In the genomic region with DNA sequence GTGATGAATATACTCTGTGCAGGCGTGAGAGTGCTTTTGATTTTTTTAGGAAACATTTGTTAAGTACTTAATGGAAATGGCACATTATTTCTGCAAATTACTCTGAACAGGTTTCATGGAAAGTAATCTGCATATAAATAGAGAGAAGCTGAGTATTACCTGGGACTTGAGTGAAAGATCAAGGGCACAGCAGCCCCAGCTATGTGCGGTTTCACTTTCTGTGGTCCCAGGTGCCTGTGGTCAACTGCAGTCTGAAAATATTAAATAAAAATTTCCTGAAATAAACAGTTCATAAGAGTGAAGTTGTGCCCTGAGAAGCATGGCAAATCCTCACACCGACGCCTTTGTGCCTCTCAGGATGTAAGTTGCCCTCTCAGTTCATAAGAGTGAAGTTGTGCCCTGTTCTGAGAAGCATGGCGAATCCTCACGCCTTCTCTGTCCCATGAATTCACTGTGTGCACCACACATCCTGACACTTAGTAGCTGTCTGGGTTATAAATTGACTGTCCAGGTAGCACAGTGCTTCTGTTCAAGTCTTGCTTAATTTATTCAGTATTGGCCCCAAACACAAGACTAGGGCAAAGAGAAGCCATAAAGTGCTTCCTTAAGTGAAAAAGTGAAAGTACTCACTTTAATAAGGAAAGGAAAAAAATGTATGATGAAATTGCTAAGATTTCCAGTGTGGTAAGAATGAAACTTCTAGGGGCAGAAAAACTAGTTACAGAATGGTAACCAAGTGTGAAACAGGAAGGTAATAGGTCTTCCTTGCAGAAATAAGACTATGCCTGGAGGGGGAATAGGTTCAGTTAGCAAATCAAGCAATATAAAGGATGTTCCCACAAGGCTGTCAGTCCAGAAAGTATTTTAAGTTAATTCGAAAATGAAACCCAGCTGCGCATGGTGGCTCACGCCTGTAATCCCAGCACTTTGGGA, we compare ENCODE assay signal across 9 cellular contexts. TPM values are rescaled to one million over a fixed set of nuclear protein-coding genes. Genes with fewer than 3 reads are reported as not detected.
A peak's percentile ranks its signal among the peaks of the same experiment; 100 is the strongest.
DNase-seq lines count a peak whose midpoint lies in the region; ATAC-seq and TF ChIP-seq lines count a peak whose summit lies in the region.
"Had no signal": no experiment of that assay in that cellular context is flagged by ENCODE, and none has a peak within 500 bp of the region (broad histone marks: within the 10 kb centered on the region; RNA-seq: fewer than 3 reads in every experiment).

No MANE protein-coding gene starts in this region.

- H3K27ac Mint-ChIP-seq in activated T-helper 17 cell treated with anti-CD3 and anti-CD28 coated beads, Interleukin-2, amount 50 U/mL, for 72 hours, result no peak overlapping the region

- peak; percentile 10 for DNase-seq in GM12865 (ENCODE audit: low read depth)
- DNase-seq in ACHN, result no peak
- DNase-seq in iPS-NIHi11 (ENCODE audit: low spot score), result no peak
- DNase-seq in NCI-H1694 treated with DMSO at 0.1 percent for 48 hours (lab: John Stamatoyannopoulos, UW), result no peak
- DNase-seq in stimulated activated CD4-positive, alpha-beta T cell treated with anti-CD3 and anti-CD28 coated beads, Interleukin-12 subunit alpha, Interleukin-12 subunit beta, amount 100 ng/mL, for 4 hours, result no peak
- DNase-seq: NCI-H446 treated with DMSO at 0.1 percent for 48 hours had no signal

- H3K9me3 Mint-ChIP-seq in activated T-helper 17 cell treated with anti-CD3 and anti-CD28 coated beads, Interleukin-2, amount 50 U/mL, for 72 hours, result no peaks in the 10 kb centered on the region

- ATAC-seq in GM19467 (IDR thresholded peaks at IDR 0.05; ENCODE audit: unreplicated experiment) (peak; percentile 57), HG03175 (IDR thresholded peaks at IDR 0.05; ENCODE audit: unreplicated experiment) (peak; percentile 75)
- ATAC-seq in activated T-helper 17 cell treated with anti-CD3 and anti-CD28 coated beads, Interleukin-2, amount 50 U/mL, for 72 hours (replicated peaks), result peak; percentile 73

- peaks cover 10% of the 10 kb centered on the region for H3K27me3 Mint-ChIP-seq in activated T-helper 17 cell treated with anti-CD3 and anti-CD28 coated beads, Interleukin-2, amount 50 U/mL, for 72 hours

- peak overlapping the region; percentile 70 for H3K4me3 Mint-ChIP-seq in activated T-helper 17 cell treated with anti-CD3 and anti-CD28 coated beads, Interleukin-2, amount 50 U/mL, for 72 hours

- TF ChIP-seq CTCF in GM12865 (IDR thresholded peaks at IDR 0.05; ENCODE audit: insufficient read depth, low read depth, low read length, missing control alignments), result no peak

- peaks cover 18% of the 10 kb centered on the region for H3K4me1 Mint-ChIP-seq in activated T-helper 17 cell treated with anti-CD3 and anti-CD28 coated beads, Interleukin-2, amount 50 U/mL, for 72 hours

- H3K4me3 ChIP-seq in GM12865 (ENCODE audit: low read depth, low read length), result no peak overlapping the region

- in situ Hi-C loops in ACHN (cut with HindIII; ENCODE audit: low pct_ligation_motif_present, low pct_unique_long_range_greater_than_20kb, low sequenced_read_pairs), result no loop called here

- peaks cover under 1% of the 10 kb centered on the region for H3K36me3 Mint-ChIP-seq in activated T-helper 17 cell treated with anti-CD3 and anti-CD28 coated beads, Interleukin-2, amount 50 U/mL, for 72 hours (ENCODE audit: low read depth)

RNA-seq across cellular contexts. Expression of gene SNTG2, which starts 4.3 kb away (rescaled TPM):
- total RNA-seq in activated T-helper 17 cell treated with anti-CD3 and anti-CD28 coated beads, Interleukin-2, amount 50 U/mL, for 72 hours, result under 1 TPM; 0.17 to 0.50 TPM
